11 cellular contexts compared by ENCODE assay signal in genomic region chr1:39666772-39667171, GRCh38. TPM values are rescaled to one million over a fixed set of nuclear protein-coding genes. Genes with fewer than 3 reads are reported as not detected.
A peak's percentile ranks its signal among the peaks of the same experiment; 100 is the strongest.
DNase-seq lines count a peak whose midpoint lies in the region; ATAC-seq and TF ChIP-seq lines count a peak whose summit lies in the region.
"Had no signal": no experiment of that assay in that cellular context is flagged by ENCODE, and none has a peak within 500 bp of the region (broad histone marks: within the 10 kb centered on the region; RNA-seq: fewer than 3 reads in every experiment).

No MANE protein-coding gene starts in this region.

- no peaks in the 10 kb centered on the region for H3K9me3 ChIP-seq in tibial artery

- no peaks in the 10 kb centered on the region for H3K27me3 ChIP-seq in tibial artery

- intact Hi-C loops in activated T-helper 1 cell treated with anti-CD3 and anti-CD28 coated beads, Interleukin-12 subunit alpha, Interleukin-12 subunit beta, Interleukin-2, Interleukin-4 antibody, amounts not matched to agents 30 ng/mL and 10 ng/mL and 1 ng/mL, durations not matched to agents 14 hours and 24 hours and 36 hours (cut with micrococcal nuclease): loop anchor here (1.0 to 10.0 kb wide), 6 partner anchors 25 to 518 kb away; partner anchors contain the start of genes HPCAL4, MYCL and PPIE
- intact Hi-C loops in tibial artery (cut with DNase I; ENCODE audit: low total_unique reads): loop anchor here (10.0 kb wide), 1 partner anchor 48 kb away; no protein-coding TSS in a partner anchor

- H3K36me3 ChIP-seq in tibial artery: no peaks in the 10 kb centered on the region
- H3K36me3 ChIP-seq: WERI-Rb-1 had no signal

- peak; percentile 46 for DNase-seq in activated T-helper 1 cell treated with anti-CD3 and anti-CD28 coated beads, Interleukin-12 subunit alpha, Interleukin-12 subunit beta, Interleukin-2, Interleukin-4 antibody, amounts not matched to agents 30 ng/mL and 10 ng/mL and 1 ng/mL, durations not matched to agents 14 hours and 24 hours and 36 hours (ENCODE audit: low spot score)
- DNase-seq in activated effector memory CD4-positive, alpha-beta T cell treated with anti-CD3 and anti-CD28 coated beads, Interleukin-2, amount 50 U/mL, for 16 hours: no peak
- DNase-seq in inferior parietal cortex (ENCODE audit: extremely low spot score): no peak
- no peak for DNase-seq in NCI-H526 treated with DMSO at 0.1 percent for 48 hours (lab: John Stamatoyannopoulos, UW)
- DNase-seq in tibial artery: no peak
- DNase-seq: NK-92 treated with Interleukin-12 subunit alpha and Interleukin-12 subunit beta, amount 100 ng/mL, for 24 hours; WERI-Rb-1 had no signal

- TF ChIP-seq CTCF in tibial artery (IDR thresholded peaks at IDR 0.05): no peak

- no peak overlapping the region for H3K4me3 ChIP-seq in tibial artery

- peak overlapping the region; percentile 23 for H3K4me3 Mint-ChIP-seq in activated T-helper 1 cell treated with anti-CD3 and anti-CD28 coated beads, Interleukin-12 subunit alpha, Interleukin-12 subunit beta, Interleukin-2, Interleukin-4 antibody, amounts not matched to agents 30 ng/mL and 10 ng/mL and 1 ng/mL, durations not matched to agents 14 hours and 24 hours and 36 hours

- peak overlapping the region; percentile 62 for H3K27ac Mint-ChIP-seq in activated T-helper 1 cell treated with anti-CD3 and anti-CD28 coated beads, Interleukin-12 subunit alpha, Interleukin-12 subunit beta, Interleukin-2, Interleukin-4 antibody, amounts not matched to agents 30 ng/mL and 10 ng/mL and 1 ng/mL, durations not matched to agents 14 hours and 24 hours and 36 hours

- peaks cover 0 to 11% (median 9%) of the 10 kb centered on the region in 4 donors for H3K4me1 ChIP-seq in tibial artery

- peaks cover 9% of the 10 kb centered on the region for H3K27me3 Mint-ChIP-seq in activated T-helper 1 cell treated with anti-CD3 and anti-CD28 coated beads, Interleukin-12 subunit alpha, Interleukin-12 subunit beta, Interleukin-2, Interleukin-4 antibody, amounts not matched to agents 30 ng/mL and 10 ng/mL and 1 ng/mL, durations not matched to agents 14 hours and 24 hours and 36 hours (ENCODE audit: insufficient read depth)

- no peaks in the 10 kb centered on the region for H3K36me3 Mint-ChIP-seq in activated T-helper 1 cell treated with anti-CD3 and anti-CD28 coated beads, Interleukin-12 subunit alpha, Interleukin-12 subunit beta, Interleukin-2, Interleukin-4 antibody, amounts not matched to agents 30 ng/mL and 10 ng/mL and 1 ng/mL, durations not matched to agents 14 hours and 24 hours and 36 hours (ENCODE audit: low read depth)

- no peak overlapping the region for H3K27ac ChIP-seq in tibial artery
- H3K27ac ChIP-seq: WERI-Rb-1 had no signal

- H3K4me1 Mint-ChIP-seq in activated T-helper 1 cell treated with anti-CD3 and anti-CD28 coated beads, Interleukin-12 subunit alpha, Interleukin-12 subunit beta, Interleukin-2, Interleukin-4 antibody, amounts not matched to agents 30 ng/mL and 10 ng/mL and 1 ng/mL, durations not matched to agents 14 hours and 24 hours and 36 hours (ENCODE audit: low read depth): peaks cover 38% of the 10 kb centered on the region

- H3K9me3 Mint-ChIP-seq in activated T-helper 1 cell treated with anti-CD3 and anti-CD28 coated beads, Interleukin-12 subunit alpha, Interleukin-12 subunit beta, Interleukin-2, Interleukin-4 antibody, amounts not matched to agents 30 ng/mL and 10 ng/mL and 1 ng/mL, durations not matched to agents 14 hours and 24 hours and 36 hours: no peaks in the 10 kb centered on the region

- ATAC-seq in GM18508 (IDR thresholded peaks at IDR 0.05; ENCODE audit: insufficient read depth, unreplicated experiment) (peak; percentile 72), GM19452 (IDR thresholded peaks at IDR 0.05; ENCODE audit: unreplicated experiment) (peak; percentile 86), HG03039 (IDR thresholded peaks at IDR 0.05; ENCODE audit: unreplicated experiment) (peak; percentile 62)

RNA-seq across cellular contexts. Expression of gene NT5C1A, which starts 5.1 kb away (rescaled TPM):
- total RNA-seq in activated T-helper 1 cell treated with anti-CD3 and anti-CD28 coated beads, Interleukin-12 subunit alpha, Interleukin-12 subunit beta, Interleukin-2, Interleukin-4 antibody, amounts not matched to agents 30 ng/mL and 10 ng/mL and 1 ng/mL, durations not matched to agents 14 hours and 24 hours and 36 hours: 2.8 TPM in 2 replicates
- total RNA-seq: dermis microvascular lymphatic vessel endothelial cell had no signal

RNA-seq across cellular contexts. Expression of gene HPCAL4, which starts 24.5 kb away (rescaled TPM):
- 0.69 and 0.75 TPM in 2 replicates for total RNA-seq in activated T-helper 1 cell treated with anti-CD3 and anti-CD28 coated beads, Interleukin-12 subunit alpha, Interleukin-12 subunit beta, Interleukin-2, Interleukin-4 antibody, amounts not matched to agents 30 ng/mL and 10 ng/mL and 1 ng/mL, durations not matched to agents 14 hours and 24 hours and 36 hours
- total RNA-seq: dermis microvascular lymphatic vessel endothelial cell had no signal

RNA-seq across cellular contexts. Expression of gene HEYL, which starts 27.3 kb away (rescaled TPM):
- total RNA-seq in activated T-helper 1 cell treated with anti-CD3 and anti-CD28 coated beads, Interleukin-12 subunit alpha, Interleukin-12 subunit beta, Interleukin-2, Interleukin-4 antibody, amounts not matched to agents 30 ng/mL and 10 ng/mL and 1 ng/mL, durations not matched to agents 14 hours and 24 hours and 36 hours: 0.10 TPM in 2 replicates
- total RNA-seq: dermis microvascular lymphatic vessel endothelial cell had no signal
